1 cellular context compared by ENCODE assay signal in genomic region chr9:127971357-127972315, GRCh38.
TF ChIP-seq lines count a peak whose summit lies in the region.

No MANE protein-coding gene starts in this region.

TF ChIP-seq in HEK293, 187 proteins besides CTCF, POLR2A, EP300 and RAD21 (continued from another document):
- TF ChIP-seq AEBP2 (tag by site-specific recombination; IDR thresholded peaks at IDR 0.05; ENCODE audit: borderline replicate concordance) = no peak
- TF ChIP-seq ZIC2 (tag by site-specific recombination; IDR thresholded peaks at IDR 0.05) = peak; percentile 7; the same call in 1 of the 2 replicates
- TF ChIP-seq ZNF426 (tag by site-specific recombination; IDR thresholded peaks at IDR 0.05) = no peak
- no peak for TF ChIP-seq INSM2 (tag by site-specific recombination; IDR thresholded peaks at IDR 0.05)
- no peak for TF ChIP-seq ZNF311 (tag by site-specific recombination; IDR thresholded peaks at IDR 0.05; ENCODE audit: borderline replicate concordance)
- peak; percentile 55 for TF ChIP-seq EGR2 (tag by site-specific recombination; IDR thresholded peaks at IDR 0.05; ENCODE audit: low read depth)
- peak; percentile 63 for TF ChIP-seq ZFHX2 (tag by site-specific recombination; conservative IDR thresholded peaks at IDR 0.05)
- TF ChIP-seq ZFP69B (tag by site-specific recombination; IDR thresholded peaks at IDR 0.05) = peak; percentile 56; the same call in 1 of the 2 replicates
- no peak for TF ChIP-seq BCL11A (tag by site-specific recombination; IDR thresholded peaks at IDR 0.05; ENCODE audit: low read depth)
- TF ChIP-seq ZNF560 (tag by site-specific recombination; IDR thresholded peaks at IDR 0.05; ENCODE audit: borderline replicate concordance) = no peak
- peak; percentile 91 for TF ChIP-seq ZNF449 (tag by site-specific recombination; IDR thresholded peaks at IDR 0.05)
- TF ChIP-seq ZNF658 (tag by site-specific recombination; IDR thresholded peaks at IDR 0.05) = no peak
- no peak for TF ChIP-seq ZNF660 (tag by site-specific recombination; IDR thresholded peaks at IDR 0.05)
- no peak for TF ChIP-seq ZNF398 (tag by site-specific recombination; IDR thresholded peaks at IDR 0.05)
- no peak for TF ChIP-seq ZBTB20 (tag by site-specific recombination; IDR thresholded peaks at IDR 0.05)
- peak; percentile 61 for TF ChIP-seq ZBTB8A (tag by site-specific recombination; IDR thresholded peaks at IDR 0.05)
- TF ChIP-seq ZNF692 (tag by site-specific recombination; IDR thresholded peaks at IDR 0.05) = no peak
TF ChIP-seq in HEK293: peak in this region for 7.
